1 cellular context compared by ENCODE assay signal in the genomic region with DNA sequence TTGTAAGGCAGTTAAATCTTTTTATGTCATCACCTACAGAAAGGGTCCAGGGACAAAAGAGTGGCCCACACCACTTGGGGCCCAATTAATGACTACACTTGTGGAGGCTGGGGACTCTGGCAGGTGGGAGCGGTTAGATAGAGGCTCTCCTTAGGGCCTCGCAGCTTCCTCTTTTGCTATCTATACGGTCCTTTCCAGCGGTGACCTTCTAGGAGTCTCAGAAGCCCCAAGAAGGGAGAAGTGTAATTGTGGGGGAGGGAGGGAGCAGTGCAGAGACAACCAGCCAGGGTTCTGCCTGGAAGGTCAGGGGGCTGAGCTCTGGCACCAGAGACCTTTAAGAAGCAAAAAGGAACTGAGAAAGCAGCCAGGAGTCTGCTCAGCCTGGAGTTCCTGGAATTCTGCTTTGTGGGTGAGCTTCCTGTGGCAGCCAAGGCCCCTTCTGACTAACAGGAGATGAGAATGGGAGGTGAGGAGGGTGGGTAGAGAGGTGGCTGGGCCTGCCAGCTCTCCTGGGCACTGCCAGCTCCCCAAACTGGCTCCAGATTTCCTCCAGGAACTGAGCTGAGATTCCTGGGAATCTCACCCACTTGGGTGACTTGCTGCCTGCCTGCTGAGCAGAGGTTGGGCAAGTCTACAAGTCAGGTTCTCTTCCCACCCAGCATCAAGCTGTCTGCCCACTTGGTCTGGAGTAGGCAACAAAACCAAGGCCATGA.
TF ChIP-seq lines count a peak whose summit lies in the region.

No MANE protein-coding gene starts in this region.

TF ChIP-seq in K562, 482 proteins besides CTCF, POLR2A, EP300 and RAD21 (continued from another document and continues in another):
- TF ChIP-seq, protein P1, sequence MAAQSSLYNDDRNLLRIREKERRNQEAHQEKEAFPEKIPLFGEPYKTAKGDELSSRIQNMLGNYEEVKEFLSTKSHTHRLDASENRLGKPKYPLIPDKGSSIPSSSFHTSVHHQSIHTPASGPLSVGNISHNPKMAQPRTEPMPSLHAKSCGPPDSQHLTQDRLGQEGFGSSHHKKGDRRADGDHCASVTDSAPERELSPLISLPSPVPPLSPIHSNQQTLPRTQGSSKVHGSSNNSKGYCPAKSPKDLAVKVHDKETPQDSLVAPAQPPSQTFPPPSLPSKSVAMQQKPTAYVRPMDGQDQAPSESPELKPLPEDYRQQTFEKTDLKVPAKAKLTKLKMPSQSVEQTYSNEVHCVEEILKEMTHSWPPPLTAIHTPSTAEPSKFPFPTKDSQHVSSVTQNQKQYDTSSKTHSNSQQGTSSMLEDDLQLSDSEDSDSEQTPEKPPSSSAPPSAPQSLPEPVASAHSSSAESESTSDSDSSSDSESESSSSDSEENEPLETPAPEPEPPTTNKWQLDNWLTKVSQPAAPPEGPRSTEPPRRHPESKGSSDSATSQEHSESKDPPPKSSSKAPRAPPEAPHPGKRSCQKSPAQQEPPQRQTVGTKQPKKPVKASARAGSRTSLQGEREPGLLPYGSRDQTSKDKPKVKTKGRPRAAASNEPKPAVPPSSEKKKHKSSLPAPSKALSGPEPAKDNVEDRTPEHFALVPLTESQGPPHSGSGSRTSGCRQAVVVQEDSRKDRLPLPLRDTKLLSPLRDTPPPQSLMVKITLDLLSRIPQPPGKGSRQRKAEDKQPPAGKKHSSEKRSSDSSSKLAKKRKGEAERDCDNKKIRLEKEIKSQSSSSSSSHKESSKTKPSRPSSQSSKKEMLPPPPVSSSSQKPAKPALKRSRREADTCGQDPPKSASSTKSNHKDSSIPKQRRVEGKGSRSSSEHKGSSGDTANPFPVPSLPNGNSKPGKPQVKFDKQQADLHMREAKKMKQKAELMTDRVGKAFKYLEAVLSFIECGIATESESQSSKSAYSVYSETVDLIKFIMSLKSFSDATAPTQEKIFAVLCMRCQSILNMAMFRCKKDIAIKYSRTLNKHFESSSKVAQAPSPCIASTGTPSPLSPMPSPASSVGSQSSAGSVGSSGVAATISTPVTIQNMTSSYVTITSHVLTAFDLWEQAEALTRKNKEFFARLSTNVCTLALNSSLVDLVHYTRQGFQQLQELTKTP (IDR thresholded peaks at IDR 0.05; ENCODE audit: low read depth in 1 of 2, partially characterized antibody in 2 of 2) = peak in 1 of 2 experiments; percentile 31
- peak; percentile 32; the same call in 1 of the 2 replicates for TF ChIP-seq GATAD2A (IDR thresholded peaks at IDR 0.05)
- TF ChIP-seq NUFIP1 (IDR thresholded peaks at IDR 0.05; ENCODE audit: partially characterized antibody) = no peak
- TF ChIP-seq TAF9B (IDR thresholded peaks at IDR 0.05; ENCODE audit: partially characterized antibody) = no peak
- no peak for TF ChIP-seq CHCHD3 (CRISPR knock-in tag; IDR thresholded peaks at IDR 0.05)
- no peak for TF ChIP-seq TEAD2 (tag; IDR thresholded peaks at IDR 0.05)
- TF ChIP-seq NR2C1 (IDR thresholded peaks at IDR 0.05) = peak; percentile 78
- peak; percentile 61 for TF ChIP-seq NR2C1 (tag; IDR thresholded peaks at IDR 0.05)
- no peak for TF ChIP-seq CCAR2 (IDR thresholded peaks at IDR 0.05; ENCODE audit: low read depth, low read length)
- peak; percentile 83 for TF ChIP-seq RBBP5 (IDR thresholded peaks at IDR 0.05; ENCODE audit: borderline replicate concordance, insufficient read depth, low read length, poor library complexity, severe bottlenecking)
- TF ChIP-seq L3MBTL2 (IDR thresholded peaks at IDR 0.05) = peak; percentile 68
- no peak for TF ChIP-seq BRF1 (IDR thresholded peaks at IDR 0.05; ENCODE audit: borderline replicate concordance, extremely low read depth, insufficient read length)
- TF ChIP-seq NR2C2 (CRISPR knock-in tag; IDR thresholded peaks at IDR 0.05) = 0 out of 2 replicates have a peak, but pooled peaks have one; percentile 15
- peak; percentile 85 for TF ChIP-seq NR2C2 (tag; IDR thresholded peaks at IDR 0.05)
- peak in 1 of 2 experiments; percentile 80; a peak in 1 of 4 replicates for TF ChIP-seq TBL1XR1 (IDR thresholded peaks at IDR 0.05; ENCODE audit: low read length in 2 of 2)
- TF ChIP-seq SAP30 (IDR thresholded peaks at IDR 0.05; ENCODE audit: borderline replicate concordance, insufficient read depth, low read depth, low read length, poor library complexity, severe bottlenecking) = no peak
- TF ChIP-seq CBFA2T3 (IDR thresholded peaks at IDR 0.05) = peak; percentile 93
- TF ChIP-seq, protein P2, sequence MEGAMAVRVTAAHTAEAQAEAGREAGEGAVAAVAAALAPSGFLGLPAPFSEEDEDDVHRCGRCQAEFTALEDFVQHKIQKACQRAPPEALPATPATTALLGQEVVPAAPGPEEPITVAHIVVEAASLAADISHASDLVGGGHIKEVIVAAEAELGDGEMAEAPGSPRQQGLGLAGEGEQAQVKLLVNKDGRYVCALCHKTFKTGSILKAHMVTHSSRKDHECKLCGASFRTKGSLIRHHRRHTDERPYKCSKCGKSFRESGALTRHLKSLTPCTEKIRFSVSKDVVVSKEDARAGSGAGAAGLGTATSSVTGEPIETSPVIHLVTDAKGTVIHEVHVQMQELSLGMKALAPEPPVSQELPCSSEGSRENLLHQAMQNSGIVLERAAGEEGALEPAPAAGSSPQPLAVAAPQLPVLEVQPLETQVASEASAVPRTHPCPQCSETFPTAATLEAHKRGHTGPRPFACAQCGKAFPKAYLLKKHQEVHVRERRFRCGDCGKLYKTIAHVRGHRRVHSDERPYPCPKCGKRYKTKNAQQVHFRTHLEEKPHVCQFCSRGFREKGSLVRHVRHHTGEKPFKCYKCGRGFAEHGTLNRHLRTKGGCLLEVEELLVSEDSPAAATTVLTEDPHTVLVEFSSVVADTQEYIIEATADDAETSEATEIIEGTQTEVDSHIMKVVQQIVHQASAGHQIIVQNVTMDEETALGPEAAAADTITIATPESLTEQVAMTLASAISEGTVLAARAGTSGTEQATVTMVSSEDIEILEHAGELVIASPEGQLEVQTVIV (CRISPR knock-in tag; IDR thresholded peaks at IDR 0.05; ENCODE audit: borderline replicate concordance) = no peak
- TF ChIP-seq, protein P3, sequence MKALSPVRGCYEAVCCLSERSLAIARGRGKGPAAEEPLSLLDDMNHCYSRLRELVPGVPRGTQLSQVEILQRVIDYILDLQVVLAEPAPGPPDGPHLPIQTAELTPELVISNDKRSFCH (CRISPR knock-in tag; IDR thresholded peaks at IDR 0.05) = no peak
- TF ChIP-seq, protein P3 (tag; IDR thresholded peaks at IDR 0.05) = peak; percentile 99
- peak in 1 of 2 experiments; percentile 77; a peak in 2 of 4 replicates for TF ChIP-seq HDAC1 (IDR thresholded peaks at IDR 0.05)
- no peak for TF ChIP-seq ZNF3 (CRISPR knock-in tag; IDR thresholded peaks at IDR 0.05)
- peak; percentile 59; the same call in 1 of the 2 replicates for TF ChIP-seq ZNF766 (CRISPR knock-in tag; conservative IDR thresholded peaks at IDR 0.05)
- TF ChIP-seq TCF7 (IDR thresholded peaks at IDR 0.05; ENCODE audit: borderline replicate concordance) = peak; percentile 51; the same call in 1 of the 2 replicates
- TF ChIP-seq, protein P4, sequence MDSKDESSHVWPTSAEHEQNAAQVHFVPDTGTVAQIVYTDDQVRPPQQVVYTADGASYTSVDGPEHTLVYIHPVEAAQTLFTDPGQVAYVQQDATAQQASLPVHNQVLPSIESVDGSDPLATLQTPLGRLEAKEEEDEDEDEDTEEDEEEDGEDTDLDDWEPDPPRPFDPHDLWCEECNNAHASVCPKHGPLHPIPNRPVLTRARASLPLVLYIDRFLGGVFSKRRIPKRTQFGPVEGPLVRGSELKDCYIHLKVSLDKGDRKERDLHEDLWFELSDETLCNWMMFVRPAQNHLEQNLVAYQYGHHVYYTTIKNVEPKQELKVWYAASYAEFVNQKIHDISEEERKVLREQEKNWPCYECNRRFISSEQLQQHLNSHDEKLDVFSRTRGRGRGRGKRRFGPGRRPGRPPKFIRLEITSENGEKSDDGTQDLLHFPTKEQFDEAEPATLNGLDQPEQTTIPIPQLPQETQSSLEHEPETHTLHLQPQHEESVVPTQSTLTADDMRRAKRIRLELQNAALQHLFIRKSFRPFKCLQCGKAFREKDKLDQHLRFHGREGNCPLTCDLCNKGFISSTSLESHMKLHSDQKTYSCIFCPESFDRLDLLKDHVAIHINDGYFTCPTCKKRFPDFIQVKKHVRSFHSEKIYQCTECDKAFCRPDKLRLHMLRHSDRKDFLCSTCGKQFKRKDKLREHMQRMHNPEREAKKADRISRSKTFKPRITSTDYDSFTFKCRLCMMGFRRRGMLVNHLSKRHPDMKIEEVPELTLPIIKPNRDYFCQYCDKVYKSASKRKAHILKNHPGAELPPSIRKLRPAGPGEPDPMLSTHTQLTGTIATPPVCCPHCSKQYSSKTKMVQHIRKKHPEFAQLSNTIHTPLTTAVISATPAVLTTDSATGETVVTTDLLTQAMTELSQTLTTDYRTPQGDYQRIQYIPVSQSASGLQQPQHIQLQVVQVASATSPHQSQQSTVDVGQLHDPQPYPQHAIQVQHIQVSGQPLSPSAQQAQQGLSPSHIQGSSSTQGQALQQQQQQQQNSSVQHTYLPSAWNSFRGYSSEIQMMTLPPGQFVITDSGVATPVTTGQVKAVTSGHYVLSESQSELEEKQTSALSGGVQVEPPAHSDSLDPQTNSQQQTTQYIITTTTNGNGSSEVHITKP (IDR thresholded peaks at IDR 0.05; ENCODE audit: partially characterized antibody) = peak; percentile 28
- peak; percentile 50 for TF ChIP-seq TAF1 (IDR thresholded peaks at IDR 0.05; ENCODE audit: control insufficient read depth, extremely low read depth, insufficient read depth, low read length, severe bottlenecking)
- no peak for TF ChIP-seq ZNF140 (CRISPR knock-in tag; IDR thresholded peaks at IDR 0.05)
- TF ChIP-seq CBFA2T2 (conservative IDR thresholded peaks at IDR 0.05) = peak; percentile 85
- TF ChIP-seq, protein P5, sequence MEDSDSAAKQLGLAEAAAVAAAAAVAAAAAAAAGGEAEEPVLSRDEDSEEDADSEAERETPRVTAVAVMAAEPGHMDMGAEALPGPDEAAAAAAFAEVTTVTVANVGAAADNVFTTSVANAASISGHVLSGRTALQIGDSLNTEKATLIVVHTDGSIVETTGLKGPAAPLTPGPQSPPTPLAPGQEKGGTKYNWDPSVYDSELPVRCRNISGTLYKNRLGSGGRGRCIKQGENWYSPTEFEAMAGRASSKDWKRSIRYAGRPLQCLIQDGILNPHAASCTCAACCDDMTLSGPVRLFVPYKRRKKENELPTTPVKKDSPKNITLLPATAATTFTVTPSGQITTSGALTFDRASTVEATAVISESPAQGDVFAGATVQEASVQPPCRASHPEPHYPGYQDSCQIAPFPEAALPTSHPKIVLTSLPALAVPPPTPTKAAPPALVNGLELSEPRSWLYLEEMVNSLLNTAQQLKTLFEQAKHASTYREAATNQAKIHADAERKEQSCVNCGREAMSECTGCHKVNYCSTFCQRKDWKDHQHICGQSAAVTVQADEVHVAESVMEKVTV (CRISPR knock-in tag; IDR thresholded peaks at IDR 0.05) = no peak
- TF ChIP-seq SMAD4 (CRISPR knock-in tag; conservative IDR thresholded peaks at IDR 0.05) = peak; percentile 80
- no peak for TF ChIP-seq SUPT5H (IDR thresholded peaks at IDR 0.05)
- TF ChIP-seq, protein P6, sequence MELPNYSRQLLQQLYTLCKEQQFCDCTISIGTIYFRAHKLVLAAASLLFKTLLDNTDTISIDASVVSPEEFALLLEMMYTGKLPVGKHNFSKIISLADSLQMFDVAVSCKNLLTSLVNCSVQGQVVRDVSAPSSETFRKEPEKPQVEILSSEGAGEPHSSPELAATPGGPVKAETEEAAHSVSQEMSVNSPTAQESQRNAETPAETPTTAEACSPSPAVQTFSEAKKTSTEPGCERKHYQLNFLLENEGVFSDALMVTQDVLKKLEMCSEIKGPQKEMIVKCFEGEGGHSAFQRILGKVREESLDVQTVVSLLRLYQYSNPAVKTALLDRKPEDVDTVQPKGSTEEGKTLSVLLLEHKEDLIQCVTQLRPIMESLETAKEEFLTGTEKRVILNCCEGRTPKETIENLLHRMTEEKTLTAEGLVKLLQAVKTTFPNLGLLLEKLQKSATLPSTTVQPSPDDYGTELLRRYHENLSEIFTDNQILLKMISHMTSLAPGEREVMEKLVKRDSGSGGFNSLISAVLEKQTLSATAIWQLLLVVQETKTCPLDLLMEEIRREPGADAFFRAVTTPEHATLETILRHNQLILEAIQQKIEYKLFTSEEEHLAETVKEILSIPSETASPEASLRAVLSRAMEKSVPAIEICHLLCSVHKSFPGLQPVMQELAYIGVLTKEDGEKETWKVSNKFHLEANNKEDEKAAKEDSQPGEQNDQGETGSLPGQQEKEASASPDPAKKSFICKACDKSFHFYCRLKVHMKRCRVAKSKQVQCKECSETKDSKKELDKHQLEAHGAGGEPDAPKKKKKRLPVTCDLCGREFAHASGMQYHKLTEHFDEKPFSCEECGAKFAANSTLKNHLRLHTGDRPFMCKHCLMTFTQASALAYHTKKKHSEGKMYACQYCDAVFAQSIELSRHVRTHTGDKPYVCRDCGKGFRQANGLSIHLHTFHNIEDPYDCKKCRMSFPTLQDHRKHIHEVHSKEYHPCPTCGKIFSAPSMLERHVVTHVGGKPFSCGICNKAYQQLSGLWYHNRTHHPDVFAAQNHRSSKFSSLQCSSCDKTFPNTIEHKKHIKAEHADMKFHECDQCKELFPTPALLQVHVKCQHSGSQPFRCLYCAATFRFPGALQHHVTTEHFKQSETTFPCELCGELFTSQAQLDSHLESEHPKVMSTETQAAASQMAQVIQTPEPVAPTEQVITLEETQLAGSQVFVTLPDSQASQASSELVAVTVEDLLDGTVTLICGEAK (IDR thresholded peaks at IDR 0.05) = 0 out of 2 replicates have a peak, but pooled peaks have one; percentile 9
- TF ChIP-seq, protein P6 (CRISPR knock-in tag; IDR thresholded peaks at IDR 0.05) = no peak
- no peak for TF ChIP-seq ZNF507 (tag; conservative IDR thresholded peaks at IDR 0.05)
- 0 out of 2 replicates have a peak, but pooled peaks have one; percentile 24 for TF ChIP-seq CBX5 (IDR thresholded peaks at IDR 0.05; ENCODE audit: borderline replicate concordance, low read depth)
